12 cellular contexts compared by ENCODE assay signal in genomic region chr17:15274017-15274416, GRCh38. TPM values are rescaled to one million over a fixed set of nuclear protein-coding genes. Genes with fewer than 3 reads are reported as not detected.
"Had no signal": no experiment of that assay in that cellular context is flagged by ENCODE, and none has a peak within 500 bp of the region (broad histone marks: within the 10 kb centered on the region; RNA-seq: fewer than 3 reads in every experiment).

No MANE protein-coding gene starts in this region.

- H3K4me3 ChIP-seq: coronary artery, testis had no signal

- DNase-seq: activated CD4-positive, alpha-beta T cell treated with anti-CD3 and anti-CD28 coated beads, Interleukin-2, amount 10 ng/mL, durations not matched to agents 7 days and 5 days; activated CD8-positive, alpha-beta memory T cell treated with anti-CD3 and anti-CD28 coated beads for 24 hours; activated naive CD4-positive, alpha-beta T cell treated with anti-CD3 and anti-CD28 coated beads for 36 hours; central memory CD4-positive, alpha-beta T cell; foreskin fibroblast; head of caudate nucleus; left cardiac atrium; naive thymus-derived CD4-positive, alpha-beta T cell; retina; testis had no signal

- H3K9me3 ChIP-seq: testis had no signal

- H3K27me3 ChIP-seq: testis had no signal

- H3K27ac ChIP-seq: testis had no signal

- ATAC-seq: esophagus mucosa; left cardiac atrium; naive thymus-derived CD4-positive, alpha-beta T cell had no signal

RNA-seq across cellular contexts. Expression of gene PMP22, which starts 8.9 kb away (rescaled TPM):
- total RNA-seq: activated CD4-positive, alpha-beta T cell treated with anti-CD3 and anti-CD28 coated beads, Interleukin-2, amount 10 ng/mL, durations not matched to agents 7 days and 5 days had no signal
- polyA plus RNA-seq: naive thymus-derived CD4-positive, alpha-beta T cell had no signal
